In genomic region chr14:64421166-64421565, GRCh38 we compare ENCODE assay signal across 10 cellular contexts. TPM values are rescaled to one million over a fixed set of nuclear protein-coding genes. Genes with fewer than 3 reads are reported as not detected.
DNase-seq lines count a peak whose midpoint lies in the region; ATAC-seq and TF ChIP-seq lines count a peak whose summit lies in the region.
"Had no signal": no experiment of that assay in that cellular context is flagged by ENCODE, and none has a peak within 500 bp of the region (broad histone marks: within the 10 kb centered on the region; RNA-seq: fewer than 3 reads in every experiment).

No MANE protein-coding gene starts in this region.

- H3K27ac ChIP-seq in thyroid gland = no peak overlapping the region
- no peak overlapping the region for H3K27ac ChIP-seq in right cardiac atrium (ENCODE audit: low read length)
- H3K27ac ChIP-seq: tibial nerve had no signal

- intact Hi-C loops in thyroid gland (cut with DNase I) = no loop called here
- intact Hi-C loops in right cardiac atrium (cut with DNase I) = no loop called here

- H3K36me3 ChIP-seq in thyroid gland = peaks cover 18 to 23% of the 10 kb centered on the region in 2 donors

- no peak for TF ChIP-seq POLR2A in thyroid gland (IDR thresholded peaks at IDR 0.05)

- 71 to 77% methylated on average over 8 of the region's 8 CpGs for WGBS in thyroid gland, 2 donors
- 61% methylated on average over 8 of the region's 8 CpGs for WGBS in right cardiac atrium

- ATAC-seq in right cardiac atrium (no peak), HG02759 (IDR thresholded peaks at IDR 0.05; ENCODE audit: unreplicated experiment) (no peak)

- H3K9me3 ChIP-seq in thyroid gland = no peaks in the 10 kb centered on the region
- H3K9me3 ChIP-seq in right cardiac atrium (ENCODE audit: control insufficient read depth, low read length) = no peaks in the 10 kb centered on the region
- H3K9me3 ChIP-seq: tibial nerve had no signal

- peaks cover 50% of the 10 kb centered on the region for H3K36me3 Mint-ChIP-seq in osteocyte (ENCODE audit: unreplicated experiment)

- H3K4me3 Mint-ChIP-seq in osteocyte (ENCODE audit: unreplicated experiment) = no peak overlapping the region
- H3K4me3 Mint-ChIP-seq: neural crest cell had no signal

- no peak for TF ChIP-seq CTCF in osteocyte (IDR thresholded peaks at IDR 0.05)
- TF ChIP-seq CTCF in thyroid gland (IDR thresholded peaks at IDR 0.05) = no peak

- peaks cover 30% of the 10 kb centered on the region for H3K4me1 Mint-ChIP-seq in osteocyte (ENCODE audit: unreplicated experiment)

- H3K27me3 Mint-ChIP-seq in osteocyte (ENCODE audit: unreplicated experiment) = no peaks in the 10 kb centered on the region

- H3K4me1 ChIP-seq in thyroid gland = no peaks in the 10 kb centered on the region
- H3K4me1 ChIP-seq in right cardiac atrium (ENCODE audit: control insufficient read depth, insufficient read depth, low read length) = no peaks in the 10 kb centered on the region
- H3K4me1 ChIP-seq: tibial nerve had no signal

- no peak overlapping the region for H3K4me3 ChIP-seq in thyroid gland (replicated peaks in 1 of 3)
- no peak overlapping the region for H3K4me3 ChIP-seq in right cardiac atrium (ENCODE audit: low read length)
- H3K4me3 ChIP-seq: tibial nerve had no signal

- H3K27ac Mint-ChIP-seq in osteocyte (ENCODE audit: unreplicated experiment) = peak overlapping the region; percentile 88

- peak; percentile 88 for DNase-seq in EH (ENCODE audit: low read depth)
- peak; percentile 85 for DNase-seq in RPMI7951 (ENCODE audit: low read depth)
- peak; percentile 83 for DNase-seq in dedifferentiated amniotic fluid mesenchymal stem cell (ENCODE audit: extremely low spot score)
- DNase-seq in osteocyte (ENCODE audit: extremely low spot score, unreplicated experiment) = no peak
- DNase-seq in thyroid gland = no peak
- DNase-seq in SKM-1 treated with dmso at 0.1 percent for 144 hours (lab: John Stamatoyannopoulos, UW; ENCODE audit: unreplicated experiment) = no peak
- DNase-seq in right cardiac atrium = no peak

- no peaks in the 10 kb centered on the region for H3K9me3 Mint-ChIP-seq in osteocyte (ENCODE audit: unreplicated experiment)
- H3K9me3 Mint-ChIP-seq: neural crest cell had no signal

- H3K27me3 ChIP-seq in thyroid gland (no peaks in the 10 kb centered on the region), right cardiac atrium (ENCODE audit: control insufficient read depth, insufficient read depth) (no peaks in the 10 kb centered on the region)
- H3K27me3 ChIP-seq: tibial nerve had no signal

RNA-seq across cellular contexts. Expression of gene MTHFD1, which starts 33.0 kb away (rescaled TPM):
- 39.2 and 46.5 TPM in 2 replicates for total RNA-seq in RPMI7951 (2014; rRNA removed; shearing (Covaris generic))
- total RNA-seq in osteocyte (77.8 and 79.3 TPM in 2 replicates), thyroid gland (10 to 100 TPM; 26.9 to 48.0 (median 33.2) TPM), right cardiac atrium (10 to 100 TPM; 52.3 to 64.7 (median 56.4) TPM)
- polyA plus RNA-seq in right cardiac atrium = 30.1 TPM

RNA-seq across cellular contexts. Expression of gene AKAP5, which starts 44.1 kb away (rescaled TPM):
- total RNA-seq in RPMI7951 (2014; rRNA removed; shearing (Covaris generic)) = 0.36 and 0.59 TPM in 2 replicates
- total RNA-seq in osteocyte (3.4 and 3.6 TPM in 2 replicates), thyroid gland (1 to 10 TPM in 3 of 4 donors, under 1 TPM in 1; 0.92 to 1.3 (median 1.0) TPM), right cardiac atrium (under 1 TPM; 0.20 to 0.24 (median 0.23) TPM)
- 0.09 TPM for polyA plus RNA-seq in right cardiac atrium

Comparison
In these comparisons a context has a peak if more than half of its experiments do, and no peak if none do; other contexts are left out.
1. DNase-seq: peak in EH (single experiment), RPMI7951 (single experiment) and dedifferentiated amniotic fluid mesenchymal stem cell (single experiment); none in osteocyte (single experiment), thyroid gland (0 of 2), SKM-1 treated with dmso at 0.1 percent for 144 hours (single experiment) and right cardiac atrium (0 of 3).